ENCODE assay signal across 33 cellular contexts in genomic region chr6:165976705-165977104, GRCh38.
"Had no signal": no experiment of that assay in that cellular context is flagged by ENCODE, and none has a peak within 500 bp of the region (broad histone marks: within the 10 kb centered on the region; RNA-seq: fewer than 3 reads in every experiment).

No MANE protein-coding gene starts in this region.

- H3K9me3 Mint-ChIP-seq: activated CD4-positive, alpha-beta memory T cell treated with anti-CD3 and anti-CD28 coated beads for 36 hours; activated naive CD4-positive, alpha-beta T cell treated with anti-CD3 and anti-CD28 coated beads for 36 hours; activated naive CD8-positive, alpha-beta T cell treated with anti-CD3 and anti-CD28 coated beads for 36 hours; activated T-helper 1 cell treated with anti-CD3 and anti-CD28 coated beads, Interleukin-12 subunit alpha, Interleukin-12 subunit beta, Interleukin-2, Interleukin-4 antibody, amounts not matched to agents 30 ng/mL and 10 ng/mL and 1 ng/mL, durations not matched to agents 14 hours and 24 hours and 36 hours; effector memory CD8-positive, alpha-beta T cell; immature natural killer cell; nephron; stimulated activated naive B cell treated with anti-CD40 and anti-IgM and Interleukin-4, amounts not matched to agents 10 μg/mL and 1 μg/mL and 100 μg/mL, for 72 hours had no signal

- H3K27me3 ChIP-seq: adrenal gland, body of pancreas, neutrophil, ovary, suprapubic skin, tibial artery, upper lobe of right lung had no signal

- H3K36me3 Mint-ChIP-seq: activated CD4-positive, alpha-beta memory T cell treated with anti-CD3 and anti-CD28 coated beads for 36 hours; activated naive CD8-positive, alpha-beta T cell treated with anti-CD3 and anti-CD28 coated beads for 36 hours; immature natural killer cell; stimulated activated naive B cell treated with anti-CD40 and anti-IgM and Interleukin-4, amounts not matched to agents 10 μg/mL and 1 μg/mL and 100 μg/mL, for 72 hours had no signal

- H3K36me3 ChIP-seq: adrenal gland, neutrophil, ovary, suprapubic skin, tibial artery, upper lobe of right lung had no signal

- H3K4me3 ChIP-seq: adrenal gland, body of pancreas, coronary artery, lung, ovary, suprapubic skin, tibial artery, upper lobe of right lung had no signal

- H3K4me1 Mint-ChIP-seq: activated naive CD8-positive, alpha-beta T cell treated with anti-CD3 and anti-CD28 coated beads for 36 hours; immature natural killer cell; nephron; stimulated activated naive B cell treated with anti-CD40 and anti-IgM and Interleukin-4, amounts not matched to agents 10 μg/mL and 1 μg/mL and 100 μg/mL, for 72 hours had no signal

- DNase-seq: activated CD4-positive, alpha-beta memory T cell treated with anti-CD3 and anti-CD28 coated beads for 36 hours; activated CD4-positive, alpha-beta T cell treated with anti-CD3 and anti-CD28 coated beads for 48 hours; activated CD8-positive, alpha-beta memory T cell treated with anti-CD3 and anti-CD28 coated beads, Interleukin-2, amount 50 U/mL, for 4 hours; activated effector memory CD4-positive, alpha-beta T cell treated with anti-CD3 and anti-CD28 coated beads, Interleukin-2, amount 50 U/mL, for 16 hours; activated naive CD4-positive, alpha-beta T cell treated with anti-CD3 and anti-CD28 coated beads for 36 hours; activated naive CD8-positive, alpha-beta T cell treated with anti-CD3 and anti-CD28 coated beads for 36 hours; activated T-cell treated with anti-CD3 and anti-CD28 coated beads, Interleukin-2, amount 50 U/mL, for 1 hour; adrenal gland; aorta; body of pancreas; effector memory CD8-positive, alpha-beta T cell; foreskin fibroblast; head of caudate nucleus; hippocampal formation; immature natural killer cell; kidney; ovary; retina; stimulated activated CD4-positive, alpha-beta T cell treated with anti-CD3 and anti-CD28 coated beads, Interleukin-15, amount 100 ng/mL, for 24 hours; stimulated activated CD4-positive, alpha-beta T cell treated with anti-CD3 and anti-CD28 coated beads, Interleukin-2, amount 100 ng/mL, for 24 hours; stimulated activated naive B cell treated with anti-CD40 and anti-IgM and Interleukin-4, amounts not matched to agents 10 μg/mL and 1 μg/mL and 100 μg/mL, for 72 hours; T-helper 9 cell; tibial artery; upper lobe of right lung had no signal

- ATAC-seq: activated CD4-positive, CD25-positive, alpha-beta regulatory T cell treated with anti-CD3 and anti-CD28 coated beads, Interleukin-2, amount 50 U/mL, for 24 hours; body of pancreas; effector memory CD8-positive, alpha-beta T cell; stimulated activated naive B cell treated with anti-CD40 and anti-IgM and Interleukin-4, amounts not matched to agents 10 μg/mL and 1 μg/mL and 100 μg/mL, for 72 hours; upper lobe of right lung had no signal

- H3K4me1 ChIP-seq: adrenal gland, body of pancreas, suprapubic skin, tibial artery, upper lobe of right lung had no signal

- H3K4me3 Mint-ChIP-seq: activated CD4-positive, alpha-beta memory T cell treated with anti-CD3 and anti-CD28 coated beads for 36 hours; activated naive CD4-positive, alpha-beta T cell treated with anti-CD3 and anti-CD28 coated beads for 36 hours; activated naive CD8-positive, alpha-beta T cell treated with anti-CD3 and anti-CD28 coated beads for 36 hours; activated T-helper 1 cell treated with anti-CD3 and anti-CD28 coated beads, Interleukin-12 subunit alpha, Interleukin-12 subunit beta, Interleukin-2, Interleukin-4 antibody, amounts not matched to agents 30 ng/mL and 10 ng/mL and 1 ng/mL, durations not matched to agents 14 hours and 24 hours and 36 hours; effector memory CD8-positive, alpha-beta T cell; immature natural killer cell; nephron; stimulated activated naive B cell treated with anti-CD40 and anti-IgM and Interleukin-4, amounts not matched to agents 10 μg/mL and 1 μg/mL and 100 μg/mL, for 72 hours had no signal

- H3K9me3 ChIP-seq: adrenal gland, body of pancreas, neutrophil, ovary, suprapubic skin, tibial artery, upper lobe of right lung had no signal

- H3K27ac ChIP-seq: adrenal gland, body of pancreas, coronary artery, neutrophil, ovary, suprapubic skin, tibial artery, upper lobe of right lung, VCaP had no signal

- H3K27ac Mint-ChIP-seq: activated CD4-positive, alpha-beta memory T cell treated with anti-CD3 and anti-CD28 coated beads for 36 hours; activated naive CD4-positive, alpha-beta T cell treated with anti-CD3 and anti-CD28 coated beads for 36 hours; activated naive CD8-positive, alpha-beta T cell treated with anti-CD3 and anti-CD28 coated beads for 36 hours; activated T-helper 1 cell treated with anti-CD3 and anti-CD28 coated beads, Interleukin-12 subunit alpha, Interleukin-12 subunit beta, Interleukin-2, Interleukin-4 antibody, amounts not matched to agents 30 ng/mL and 10 ng/mL and 1 ng/mL, durations not matched to agents 14 hours and 24 hours and 36 hours; effector memory CD8-positive, alpha-beta T cell; immature natural killer cell; nephron; progenitor cell of endocrine pancreas; stimulated activated naive B cell treated with anti-CD40 and anti-IgM and Interleukin-4, amounts not matched to agents 10 μg/mL and 1 μg/mL and 100 μg/mL, for 72 hours had no signal
